ENCODE assay signal across 1 cellular context in genomic region chr16:85606920-85607319, GRCh38.
TF ChIP-seq lines count a peak whose summit lies in the region.

No MANE protein-coding gene starts in this region.

TF ChIP-seq in SK-N-SH, 30 proteins besides CTCF, POLR2A, EP300 and RAD21 (continued from another document):
- no peak for TF ChIP-seq REST (IDR thresholded peaks at IDR 0.05; ENCODE audit: low read depth, low read length)
